Comparison of ENCODE assay signal across 13 cellular contexts in genomic region chr2:174667461-174667860, GRCh38.
DNase-seq lines count a peak whose midpoint lies in the region; ATAC-seq, FAIRE-seq and TF ChIP-seq lines count a peak whose summit lies in the region.
"Had no signal": no experiment of that assay in that cellular context is flagged by ENCODE, and none has a peak within 500 bp of the region (broad histone marks: within the 10 kb centered on the region; RNA-seq: fewer than 3 reads in every experiment).

No MANE protein-coding gene starts in this region.

- no peak overlapping the region for H3K4ac ChIP-seq in H1 (replicated peaks; ENCODE audit: insufficient read length, low read depth, low read length)

- peak overlapping the region; percentile 82 to 94 (median 91) for H3K27ac Mint-ChIP-seq in CD14-positive monocyte
- peak overlapping the region in 2 of 3 experiments; percentile 64 to 82 for H3K27ac Mint-ChIP-seq in nephron
- H3K27ac Mint-ChIP-seq: CD8-positive, alpha-beta T cell had no signal

- TF ChIP-seq RAD21 in H1 (IDR thresholded peaks at IDR 0.05 in 1 of 2, conservative IDR thresholded peaks at IDR 0.05 in 1 of 2; ENCODE audit: low read depth in 2 of 2, low read length in 2 of 2): no peak

- no peak for FAIRE-seq in H1 (lab: Jason Lieb, UNC)

- no peak overlapping the region for H4K5ac ChIP-seq in H1 (ENCODE audit: insufficient read length, low read depth, low read length)

- H2BK20ac ChIP-seq in H1 (ENCODE audit: low read length): no peak overlapping the region

- 0 out of 2 replicates have a peak, but pooled peaks cover 2% of the 10 kb centered on the region for H3K79me1 ChIP-seq in H1 (ENCODE audit: low read depth, low read length)

- H3K23me2 ChIP-seq in H1 (ENCODE audit: low read depth, low read length): no peaks in the 10 kb centered on the region

- no peak overlapping the region for H3K56ac ChIP-seq in H1 (replicated peaks; ENCODE audit: insufficient read length, low read depth, low read length)

- ATAC-seq in GM18909 (IDR thresholded peaks at IDR 0.05; ENCODE audit: poor library complexity, unreplicated experiment): no peak
- ATAC-seq: CD8-positive, alpha-beta T cell; Panc1 had no signal

- H4K8ac ChIP-seq in H1 (ENCODE audit: extremely low read depth, insufficient read depth, low read length): no peak overlapping the region

- H3K36me3 ChIP-seq in HUES64 (ENCODE audit: insufficient read depth, low read length): peaks cover 5% of the 10 kb centered on the region; the same call in 1 of the 2 replicates
- H3K36me3 ChIP-seq in H1 (ENCODE audit: control insufficient read depth in 2 of 4, insufficient read depth in 4 of 4, low read length in 3 of 4): no peaks in the 10 kb centered on the region; a peak in 1 of 8 replicates

- H3K27ac ChIP-seq in HUES64 (ENCODE audit: low read depth, low read length) (no peak overlapping the region), H1 (ENCODE audit: low read depth, low read length) (no peak overlapping the region)
- H3K27ac ChIP-seq: VCaP had no signal

- CTCF ChIA-PET in H1 (lab: Charles Lee; ENCODE audit: partially characterized antibody): interaction anchor here (0.6 to 2.9 kb wide), 10 partner anchors 11 to 263 kb away, joined by 3 to 12 read pairs (median 4); no protein-coding TSS in a partner anchor

- H3K9me3 Mint-ChIP-seq in CD14-positive monocyte (peaks cover 10 to 17% (median 14%) of the 10 kb centered on the region in 7 donors), nephron (peaks cover 14% of the 10 kb centered on the region)

- H3K4me1 ChIP-seq in HUES64 (ENCODE audit: insufficient read depth, low read length): peaks cover 16% of the 10 kb centered on the region
- H3K4me1 ChIP-seq in H1 (replicated peaks in 1 of 4; ENCODE audit: control insufficient read depth in 3 of 4, insufficient read depth in 4 of 4, low read length in 3 of 4): peaks cover 0 to 6% (median 1%) of the 10 kb centered on the region in 4 experiments; a peak in 3 of 7 replicates

- H3K4me3 ChIP-seq in HUES64 (ENCODE audit: low read length) (no peak overlapping the region), H1 (ENCODE audit: extremely low read depth in 1 of 4, insufficient read depth in 2 of 4, low read depth in 3 of 4, low read length in 4 of 4) (no peak overlapping the region)

- H3K4me3 Mint-ChIP-seq in CD14-positive monocyte (peak overlapping the region; percentile 20 to 68), nephron (no peak overlapping the region)
- H3K4me3 Mint-ChIP-seq: CD8-positive, alpha-beta T cell had no signal

- H2BK5ac ChIP-seq in H1 (ENCODE audit: low read depth, low read length): no peak overlapping the region

- H3K9ac ChIP-seq in HUES64 (ENCODE audit: low read depth, low read length) (0 out of 2 replicates have a peak overlapping the region, but pooled peaks have one; percentile 7), H1 (replicated peaks in 1 of 4; ENCODE audit: extremely low read depth in 1 of 4, low read depth in 3 of 4, low read length in 3 of 4) (no peak overlapping the region)

- H2BK120ac ChIP-seq in H1 (replicated peaks; ENCODE audit: low read depth, low read length): no peak overlapping the region

- no peaks in the 10 kb centered on the region for H3K79me2 ChIP-seq in H1 (ENCODE audit: control insufficient read depth in 1 of 2, insufficient read depth in 2 of 2, low read length in 2 of 2)

- H2BK15ac ChIP-seq in H1 (ENCODE audit: low read length): no peak overlapping the region

- TF ChIP-seq EP300 in H1 (IDR thresholded peaks at IDR 0.05; ENCODE audit: borderline replicate concordance in 1 of 2, low read depth in 2 of 2, low read length in 2 of 2): no peak

- DNase-seq in CD14-positive monocyte (ENCODE audit: low spot score) (no peak), H1 (ENCODE audit: low read depth in 1 of 2, low spot score in 2 of 2) (no peak), DMS 273 (lab: John Stamatoyannopoulos, UW; ENCODE audit: unreplicated experiment) (no peak), SW480 (ENCODE audit: low spot score) (no peak), medulla oblongata (ENCODE audit: extremely low spot score) (no peak)
- DNase-seq: CD8-positive, alpha-beta T cell; cerebellar nuclear complex; KG1 had no signal

- POLR2A ChIA-PET in H1 (lab: Charles Lee; ENCODE audit: partially characterized antibody): interaction anchor here (1.4 kb wide), 1 partner anchor 14 kb away, joined by 7 read pairs; no protein-coding TSS in a partner anchor

- 50% methylated on average over 4 of the region's 4 CpGs for WGBS in HUES64
- 70% methylated on average over 4 of the region's 4 CpGs; no CpG with 5 or more reads in 1 of the 2 experiments for WGBS in H1 (ENCODE audit: extremely low coverage in 1 of 2, insufficient coverage in 1 of 2, insufficient read length in 1 of 2, insufficient replicate concordance in 2 of 2, low coverage in 1 of 2, low lambda C conversion rate in 2 of 2, missing lambda C conversion rate in 1 of 2), 2 experiments

- TF ChIP-seq CTCF in CD14-positive monocyte (IDR thresholded peaks at IDR 0.05) (no peak), H1 (IDR thresholded peaks at IDR 0.05; ENCODE audit: control extremely low read depth in 1 of 3, insufficient read depth in 1 of 3, low read depth in 1 of 3, low read length in 3 of 3) (no peak), nephron (IDR thresholded peaks at IDR 0.05; ENCODE audit: unreplicated experiment in 3 of 3) (no peak)

- no peaks in the 10 kb centered on the region for H4K20me1 ChIP-seq in H1 (replicated peaks in 1 of 2; ENCODE audit: control insufficient read depth in 1 of 2, insufficient read depth in 2 of 2, low read length in 2 of 2)

- peaks cover 10% of the 10 kb centered on the region for H3K9me3 ChIP-seq in HUES64 (ENCODE audit: insufficient read depth, low read depth, low read length)
- H3K9me3 ChIP-seq in H1 (ENCODE audit: insufficient read depth in 2 of 2, low read depth in 1 of 2, low read length in 1 of 2): peaks cover 4 to 10% of the 10 kb centered on the region in 2 experiments; a peak in 1 of 4 replicates

- no peak overlapping the region for H3K18ac ChIP-seq in H1 (ENCODE audit: extremely low read depth, low read length)

- H3K36me3 Mint-ChIP-seq in CD14-positive monocyte (peaks cover 0 to 7% of the 10 kb centered on the region in 2 donors), nephron (ENCODE audit: low read depth) (peaks cover 18% of the 10 kb centered on the region)

- H3K14ac ChIP-seq in H1 (ENCODE audit: insufficient read length): no peak overlapping the region

- H2AFZ ChIP-seq in H1 (ENCODE audit: low read length): peak overlapping the region; percentile 68; the same call in 1 of the 2 replicates

- TF ChIP-seq POLR2A in H1 (IDR thresholded peaks at IDR 0.05; ENCODE audit: control extremely low read depth in 1 of 2, low read depth in 2 of 2, low read length in 2 of 2): no peak

- H3K27me3 Mint-ChIP-seq in CD14-positive monocyte (ENCODE audit: low read depth in 3 of 3) (no peaks in the 10 kb centered on the region), nephron (ENCODE audit: low read depth) (no peaks in the 10 kb centered on the region)

- H3K4me1 Mint-ChIP-seq in CD14-positive monocyte: peaks cover 61% of the 10 kb centered on the region
- peaks cover 28% of the 10 kb centered on the region for H3K4me1 Mint-ChIP-seq in nephron

- H3K4me2 ChIP-seq in H1 (ENCODE audit: insufficient read depth in 1 of 2, low read depth in 2 of 2, low read length in 2 of 2): no peak overlapping the region

- H3K23ac ChIP-seq in H1 (ENCODE audit: insufficient read length): no peak overlapping the region

- no peak overlapping the region for H2BK12ac ChIP-seq in H1 (ENCODE audit: low read depth, low read length)

- no peak overlapping the region for H2AK5ac ChIP-seq in H1 (ENCODE audit: low read depth, low read length)

- H3K27me3 ChIP-seq in HUES64 (ENCODE audit: insufficient read depth, low read length): no peaks in the 10 kb centered on the region
- no peaks in the 10 kb centered on the region for H3K27me3 ChIP-seq in H1 (replicated peaks in 1 of 4; ENCODE audit: control insufficient read depth in 3 of 4, extremely low read depth in 1 of 4, insufficient read depth in 3 of 4, low read length in 3 of 4)

- H4K91ac ChIP-seq in H1 (replicated peaks; ENCODE audit: insufficient read length, low read length): no peak overlapping the region

- intact Hi-C loops in CD14-positive monocyte (cut with micrococcal nuclease): no loop called here

TF ChIP-seq in H1, 55 proteins besides CTCF, POLR2A, EP300 and RAD21:
- TF ChIP-seq MAFK (IDR thresholded peaks at IDR 0.05; ENCODE audit: low read depth, low read length) (no peak), GABPA (IDR thresholded peaks at IDR 0.05; ENCODE audit: borderline replicate concordance, insufficient read depth, low read length) (no peak), SIX5 (IDR thresholded peaks at IDR 0.05; ENCODE audit: low read depth, low read length) (no peak), BACH1 (IDR thresholded peaks at IDR 0.05; ENCODE audit: low read length) (no peak), FOSL1 (IDR thresholded peaks at IDR 0.05; ENCODE audit: insufficient read depth, low read depth, low read length) (no peak), BCL11A (IDR thresholded peaks at IDR 0.05; ENCODE audit: low read depth in 2 of 2, low read length in 2 of 2) (no peak), CHD1 (IDR thresholded peaks at IDR 0.05; ENCODE audit: low read depth, low read length) (no peak), TCF12 (IDR thresholded peaks at IDR 0.05; ENCODE audit: low read depth, low read length) (no peak)
- TF ChIP-seq, protein P1, sequence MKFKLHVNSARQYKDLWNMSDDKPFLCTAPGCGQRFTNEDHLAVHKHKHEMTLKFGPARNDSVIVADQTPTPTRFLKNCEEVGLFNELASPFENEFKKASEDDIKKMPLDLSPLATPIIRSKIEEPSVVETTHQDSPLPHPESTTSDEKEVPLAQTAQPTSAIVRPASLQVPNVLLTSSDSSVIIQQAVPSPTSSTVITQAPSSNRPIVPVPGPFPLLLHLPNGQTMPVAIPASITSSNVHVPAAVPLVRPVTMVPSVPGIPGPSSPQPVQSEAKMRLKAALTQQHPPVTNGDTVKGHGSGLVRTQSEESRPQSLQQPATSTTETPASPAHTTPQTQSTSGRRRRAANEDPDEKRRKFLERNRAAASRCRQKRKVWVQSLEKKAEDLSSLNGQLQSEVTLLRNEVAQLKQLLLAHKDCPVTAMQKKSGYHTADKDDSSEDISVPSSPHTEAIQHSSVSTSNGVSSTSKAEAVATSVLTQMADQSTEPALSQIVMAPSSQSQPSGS (IDR thresholded peaks at IDR 0.05; ENCODE audit: low read length): no peak
TF ChIP-seq in H1: peak in this region for 0.

Comparison
In these comparisons a context has a peak if more than half of its experiments do, and no peak if none do; other contexts are left out.
1. H3K4me3 Mint-ChIP-seq: peak in CD14-positive monocyte (2 of 2); none in nephron (0 of 3).